ENCODE assay signal across 1 cellular context in genomic region chr16:85051067-85051709, GRCh38.
TF ChIP-seq lines count a peak whose summit lies in the region.

No MANE protein-coding gene starts in this region.

TF ChIP-seq in K562, 482 proteins besides CTCF, POLR2A, EP300 and RAD21 (continued from another document and continues in another):
- TF ChIP-seq AFF1 (IDR thresholded peaks at IDR 0.05; ENCODE audit: low read depth in 1 of 2, partially characterized antibody in 2 of 2) (peak; percentile 3 to 22), CEBPB (tag; IDR thresholded peaks at IDR 0.05) (no peak), ETS1 (conservative IDR thresholded peaks at IDR 0.05; ENCODE audit: control insufficient read depth, low read depth, low read length) (no peak), ZFPM2 (CRISPR knock-in tag; IDR thresholded peaks at IDR 0.05) (no peak), XRCC4 (IDR thresholded peaks at IDR 0.05; ENCODE audit: extremely low read depth, insufficient read depth, insufficient read length) (no peak), CREB1 (IDR thresholded peaks at IDR 0.05) (no peak), CREB1 (CRISPR knock-in tag; IDR thresholded peaks at IDR 0.05) (0 out of 2 replicates have a peak, but pooled peaks have one; percentile 7), KLF16 (IDR thresholded peaks at IDR 0.05) (0 out of 2 replicates have a peak, but pooled peaks have one; percentile 20), HDAC1 (IDR thresholded peaks at IDR 0.05) (peak in 1 of 2 experiments; percentile 2; a peak in 1 of 4 replicates), HNRNPK (IDR thresholded peaks at IDR 0.05; ENCODE audit: low read depth, low read length, poor library complexity, severe bottlenecking) (no peak), SMARCA4 (IDR thresholded peaks at IDR 0.05) (peak; percentile 27; the same call in 1 of the 2 replicates), ZNF764 (CRISPR knock-in tag; IDR thresholded peaks at IDR 0.05; ENCODE audit: low read depth) (no peak), TFAP4 (CRISPR knock-in tag; IDR thresholded peaks at IDR 0.05; ENCODE audit: borderline replicate concordance) (no peak), MEF2A (IDR thresholded peaks at IDR 0.05; ENCODE audit: control insufficient read depth, low read depth, low read length) (peak; percentile 91), TEAD1 (CRISPR knock-in tag; IDR thresholded peaks at IDR 0.05) (no peak), GABPA (tag; conservative IDR thresholded peaks at IDR 0.05; ENCODE audit: low read depth) (peak; percentile 41; the same call in 1 of the 2 replicates), TEAD4 (IDR thresholded peaks at IDR 0.05; ENCODE audit: low read length) (peak; percentile 56; the same call in 1 of the 2 replicates), TEAD4 (CRISPR knock-in tag; IDR thresholded peaks at IDR 0.05; ENCODE audit: borderline replicate concordance) (no peak), SMAD1 (IDR thresholded peaks at IDR 0.05; ENCODE audit: low read depth, low read length, partially characterized antibody) (no peak), MEIS2 (IDR thresholded peaks at IDR 0.05; ENCODE audit: partially characterized antibody) (peak; percentile 87), SMAD2 (IDR thresholded peaks at IDR 0.05; ENCODE audit: low read depth, low read length) (no peak), TCF7L2 (IDR thresholded peaks at IDR 0.05; ENCODE audit: low read depth, low read length) (no peak), MCM2 (IDR thresholded peaks at IDR 0.05; ENCODE audit: low read depth) (no peak), GABPB1 (CRISPR knock-in tag; IDR thresholded peaks at IDR 0.05) (no peak), HMG20B (CRISPR knock-in tag; IDR thresholded peaks at IDR 0.05) (0 out of 2 replicates have a peak, but pooled peaks have one; percentile 37), TCF7 (IDR thresholded peaks at IDR 0.05; ENCODE audit: borderline replicate concordance) (no peak), IRF2 (CRISPR knock-in tag; IDR thresholded peaks at IDR 0.05) (no peak), TGIF2 (CRISPR knock-in tag; IDR thresholded peaks at IDR 0.05) (no peak), HMGN3 (IDR thresholded peaks at IDR 0.05; ENCODE audit: borderline replicate concordance, extremely low read depth, insufficient read length, low read depth, low read length) (no peak), ZSCAN29 (IDR thresholded peaks at IDR 0.05) (peak; percentile 72; the same call in 1 of the 2 replicates), ARID3B (CRISPR knock-in tag; IDR thresholded peaks at IDR 0.05; ENCODE audit: borderline replicate concordance) (no peak), KDM2B (CRISPR knock-in tag; IDR thresholded peaks at IDR 0.05) (no peak), SPI1 (IDR thresholded peaks at IDR 0.05; ENCODE audit: borderline replicate concordance, low read depth, low read length) (peak; percentile 42; the same call in 1 of the 2 replicates), ZC3H4 (CRISPR knock-in tag; IDR thresholded peaks at IDR 0.05; ENCODE audit: borderline replicate concordance) (no peak), E4F1 (CRISPR knock-in tag; IDR thresholded peaks at IDR 0.05; ENCODE audit: borderline replicate concordance) (no peak), STAT5A (IDR thresholded peaks at IDR 0.05; ENCODE audit: borderline replicate concordance, low read length) (peak; percentile 73), LEF1 (IDR thresholded peaks at IDR 0.05) (peak; percentile 34; the same call in 1 of the 2 replicates), GATAD2A (IDR thresholded peaks at IDR 0.05) (no peak), E2F8 (IDR thresholded peaks at IDR 0.05; ENCODE audit: low read depth, partially characterized antibody) (no peak), THAP12 (CRISPR knock-in tag; IDR thresholded peaks at IDR 0.05) (no peak), ZNF766 (CRISPR knock-in tag; conservative IDR thresholded peaks at IDR 0.05) (0 out of 2 replicates have a peak, but pooled peaks have one; percentile 63), TAF1 (IDR thresholded peaks at IDR 0.05; ENCODE audit: control insufficient read depth, extremely low read depth, insufficient read depth, low read length, severe bottlenecking) (no peak), ZBTB9 (CRISPR knock-in tag; IDR thresholded peaks at IDR 0.05) (no peak), POLR2B (IDR thresholded peaks at IDR 0.05; ENCODE audit: low read depth, partially characterized antibody) (no peak)
